In the genomic region with DNA sequence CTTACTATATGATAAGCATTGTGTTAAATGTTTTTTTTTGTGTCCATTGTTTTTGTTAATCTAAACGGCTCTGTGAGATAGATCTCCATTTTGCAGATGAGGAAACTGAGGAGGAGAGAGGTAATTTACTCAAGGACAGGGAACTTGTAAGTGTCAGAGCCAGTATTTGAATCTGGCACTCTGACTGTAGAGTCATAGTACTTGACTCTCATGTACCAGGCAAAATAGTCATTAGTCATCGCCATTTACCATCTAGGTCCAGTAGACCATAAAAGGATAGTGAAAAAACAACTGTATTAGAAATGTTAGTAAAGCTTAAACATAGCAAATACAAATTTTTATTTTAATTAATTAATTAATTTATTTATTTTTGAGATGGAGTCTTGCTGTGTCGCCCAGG, we compare ENCODE assay signal across 21 cellular contexts. TPM values are rescaled to one million over a fixed set of nuclear protein-coding genes. Genes with fewer than 3 reads are reported as not detected.
A peak's percentile ranks its signal among the peaks of the same experiment; 100 is the strongest.
DNase-seq lines count a peak whose midpoint lies in the region; ATAC-seq, FAIRE-seq and TF ChIP-seq lines count a peak whose summit lies in the region.
"Had no signal": no experiment of that assay in that cellular context is flagged by ENCODE, and none has a peak within 500 bp of the region (broad histone marks: within the 10 kb centered on the region; RNA-seq: fewer than 3 reads in every experiment).

No MANE protein-coding gene starts in this region.

- peak overlapping the region; percentile 78 for H3K4me2 ChIP-seq in Loucy (ENCODE audit: low read depth, low read length, poor library complexity, severe bottlenecking)

- no peak for TF ChIP-seq CTCF in Loucy (conservative IDR thresholded peaks at IDR 0.05; ENCODE audit: low read length)
- TF ChIP-seq CTCF in bronchial epithelial cell (IDR thresholded peaks at IDR 0.05; ENCODE audit: insufficient read depth, low read length, severe bottlenecking) = no peak
- TF ChIP-seq CTCF in neural crest cell (conservative IDR thresholded peaks at IDR 0.05) = no peak

- H3F3A ChIP-seq in Loucy (ENCODE audit: low read depth) = no peaks in the 10 kb centered on the region

- H3K9ac ChIP-seq in Loucy (ENCODE audit: low read depth, low read length, poor library complexity, severe bottlenecking) = peak overlapping the region; percentile 6

- intact Hi-C loops in activated CD4-positive, alpha-beta T cell treated with anti-CD3 and anti-CD28 coated beads for 36 hours (cut with DNase I, micrococcal nuclease) = no loop called here
- intact Hi-C loops in right cardiac atrium (cut with DNase I) = no loop called here

- H3K9me3 Mint-ChIP-seq in activated CD4-positive, alpha-beta T cell treated with anti-CD3 and anti-CD28 coated beads for 36 hours (ENCODE audit: low read depth) = no peaks in the 10 kb centered on the region
- H3K9me3 Mint-ChIP-seq in neural crest cell = peaks cover 2% of the 10 kb centered on the region
- H3K9me3 Mint-ChIP-seq: activated naive CD4-positive, alpha-beta T cell treated with anti-CD3 and anti-CD28 coated beads for 36 hours; stimulated activated naive B cell treated with anti-CD40 and anti-IgM and Interleukin-4, amounts not matched to agents 10 μg/mL and 1 μg/mL and 100 μg/mL, for 72 hours had no signal

- ATAC-seq in activated CD4-positive, alpha-beta T cell treated with anti-CD3 and anti-CD28 coated beads for 36 hours = no peak
- ATAC-seq in GM21528 (IDR thresholded peaks at IDR 0.05; ENCODE audit: low FRiP score, unreplicated experiment) = no peak
- ATAC-seq in right cardiac atrium = no peak
- ATAC-seq: body of pancreas; left ventricle myocardium superior; Panc1; stimulated activated naive B cell treated with anti-CD40 and anti-IgM and Interleukin-4, amounts not matched to agents 10 μg/mL and 1 μg/mL and 100 μg/mL, for 72 hours had no signal

- CTCF ChIA-PET in activated CD4-positive, alpha-beta T cell treated with anti-CD3 and anti-CD28 coated beads for 36 hours (lab: Charles Lee) = interaction anchor here (1.0 to 1.7 kb wide), 3 partner anchors 25 to 90 kb away, joined by 3 to 4 read pairs (median 3); no protein-coding TSS in a partner anchor

- no peak overlapping the region for H2AFZ ChIP-seq in Loucy (ENCODE audit: low read length)

- H3K79me2 ChIP-seq in Loucy (ENCODE audit: insufficient read depth, low read length) = peaks cover 94% of the 10 kb centered on the region

- peaks cover 56% of the 10 kb centered on the region for H3K4me1 ChIP-seq in Loucy (ENCODE audit: insufficient read depth, low read length, poor library complexity, severe bottlenecking)
- no peaks in the 10 kb centered on the region for H3K4me1 ChIP-seq in right cardiac atrium (ENCODE audit: control insufficient read depth, insufficient read depth, low read length)

- H3K9me3 ChIP-seq in Loucy (ENCODE audit: insufficient read depth, low read depth, low read length) (no peaks in the 10 kb centered on the region), right cardiac atrium (ENCODE audit: control insufficient read depth, low read length) (no peaks in the 10 kb centered on the region)
- H3K9me3 ChIP-seq: body of pancreas, colonic mucosa, tibial nerve had no signal

- H3K27me3 Mint-ChIP-seq in activated CD4-positive, alpha-beta T cell treated with anti-CD3 and anti-CD28 coated beads for 36 hours = no peaks in the 10 kb centered on the region
- H3K27me3 Mint-ChIP-seq in neural crest cell (ENCODE audit: low read depth) = no peaks in the 10 kb centered on the region
- H3K27me3 Mint-ChIP-seq: stimulated activated naive B cell treated with anti-CD40 and anti-IgM and Interleukin-4, amounts not matched to agents 10 μg/mL and 1 μg/mL and 100 μg/mL, for 72 hours had no signal

- POLR2A ChIA-PET in activated CD4-positive, alpha-beta T cell treated with anti-CD3 and anti-CD28 coated beads for 36 hours (lab: Charles Lee) = interaction anchor here (0.7 kb wide), 1 partner anchor 220 kb away, joined by 6 read pairs; no protein-coding TSS in a partner anchor

- no peak for DNase-seq in activated CD4-positive, alpha-beta T cell treated with anti-CD3 and anti-CD28 coated beads for 36 hours
- DNase-seq in activated CD4-positive, alpha-beta T cell treated with anti-CD3 and anti-CD28 coated beads, Interleukin-2, amount 50 U/mL, for 4 hours = no peak
- DNase-seq in bronchial epithelial cell (ENCODE audit: low read depth) (peak; percentile 63), neural crest cell (ENCODE audit: low read depth, low spot score) (no peak), right cardiac atrium (no peak)
- DNase-seq in activated CD8-positive, alpha-beta memory T cell treated with anti-CD3 and anti-CD28 coated beads for 24 hours = no peak
- DNase-seq: activated CD4-positive, CD25-positive, alpha-beta regulatory T cell treated with anti-CD3 and anti-CD28 coated beads, Interleukin-2, amount 50 U/mL, for 72 hours; activated naive CD4-positive, alpha-beta T cell treated with anti-CD3 and anti-CD28 coated beads for 36 hours; body of pancreas; colonic mucosa; H7; KBM-7; left ventricle myocardium superior; NCI-H1048; NCI-H82; stimulated activated naive B cell treated with anti-CD40 and anti-IgM and Interleukin-4, amounts not matched to agents 10 μg/mL and 1 μg/mL and 100 μg/mL, for 72 hours had no signal

- WGBS in right cardiac atrium = 92% methylated on average over 3 of the region's 3 CpGs

- peak overlapping the region; percentile 75 for H3K27ac Mint-ChIP-seq in activated CD4-positive, alpha-beta T cell treated with anti-CD3 and anti-CD28 coated beads for 36 hours
- no peak overlapping the region for H3K27ac Mint-ChIP-seq in neural crest cell (ENCODE audit: unreplicated experiment)
- H3K27ac Mint-ChIP-seq: activated naive CD4-positive, alpha-beta T cell treated with anti-CD3 and anti-CD28 coated beads for 36 hours; stimulated activated naive B cell treated with anti-CD40 and anti-IgM and Interleukin-4, amounts not matched to agents 10 μg/mL and 1 μg/mL and 100 μg/mL, for 72 hours had no signal

- H3K4me3 ChIP-seq in Loucy (ENCODE audit: low read length, poor library complexity, severe bottlenecking) (peak overlapping the region; percentile 48), bronchial epithelial cell (ENCODE audit: low read depth, low read length) (no peak overlapping the region), right cardiac atrium (ENCODE audit: low read length) (no peak overlapping the region)
- H3K4me3 ChIP-seq: body of pancreas, colonic mucosa, tibial nerve had no signal

- H3K4me3 Mint-ChIP-seq in activated CD4-positive, alpha-beta T cell treated with anti-CD3 and anti-CD28 coated beads for 36 hours = no peak overlapping the region
- H3K4me3 Mint-ChIP-seq in neural crest cell = peak overlapping the region; percentile 11
- H3K4me3 Mint-ChIP-seq: activated naive CD4-positive, alpha-beta T cell treated with anti-CD3 and anti-CD28 coated beads for 36 hours; stimulated activated naive B cell treated with anti-CD40 and anti-IgM and Interleukin-4, amounts not matched to agents 10 μg/mL and 1 μg/mL and 100 μg/mL, for 72 hours had no signal

- peaks cover 87% of the 10 kb centered on the region for H4K20me1 ChIP-seq in Loucy (ENCODE audit: insufficient read depth, low read length, poor library complexity, severe bottlenecking)

- no peaks in the 10 kb centered on the region for H3K9me2 ChIP-seq in Loucy (replicated peaks; ENCODE audit: low read depth, low read length)

- peaks cover 44% of the 10 kb centered on the region for H3K4me1 Mint-ChIP-seq in activated CD4-positive, alpha-beta T cell treated with anti-CD3 and anti-CD28 coated beads for 36 hours
- peaks cover 39% of the 10 kb centered on the region for H3K4me1 Mint-ChIP-seq in neural crest cell

- H3K36me3 ChIP-seq in Loucy (ENCODE audit: insufficient read depth, low read length) (no peaks in the 10 kb centered on the region; the same call in 1 of the 2 replicates), bronchial epithelial cell (ENCODE audit: control insufficient read depth, insufficient read depth, low read length) (no peaks in the 10 kb centered on the region)
- H3K36me3 ChIP-seq: colonic mucosa, tibial nerve had no signal

- FAIRE-seq in bronchial epithelial cell (lab: Jason Lieb, UNC) = no peak

- H3K27me3 ChIP-seq in Loucy (ENCODE audit: insufficient read depth, low read length, poor library complexity, severe bottlenecking) = no peaks in the 10 kb centered on the region
- H3K27me3 ChIP-seq in bronchial epithelial cell (ENCODE audit: control insufficient read depth, insufficient read depth, low read length) = no peaks in the 10 kb centered on the region
- no peaks in the 10 kb centered on the region for H3K27me3 ChIP-seq in right cardiac atrium (ENCODE audit: control insufficient read depth, insufficient read depth)
- H3K27me3 ChIP-seq: body of pancreas, colonic mucosa, tibial nerve had no signal

- peaks cover 40% of the 10 kb centered on the region for H3K36me3 Mint-ChIP-seq in activated CD4-positive, alpha-beta T cell treated with anti-CD3 and anti-CD28 coated beads for 36 hours (ENCODE audit: low read depth)
- peaks cover 6% of the 10 kb centered on the region for H3K36me3 Mint-ChIP-seq in neural crest cell (ENCODE audit: low read depth)

- H3K27ac ChIP-seq in right cardiac atrium (ENCODE audit: low read length) = no peak overlapping the region
- H3K27ac ChIP-seq: body of pancreas, C4-2B, colonic mucosa, tibial nerve had no signal

RNA-seq across cellular contexts. Expression of a gene that starts 4.8 kb away (rescaled TPM):
- total RNA-seq in activated CD4-positive, alpha-beta T cell treated with anti-CD3 and anti-CD28 coated beads for 36 hours = 10 to 100 TPM; 69.5 to 85.7 TPM
- total RNA-seq in bronchial epithelial cell = 130 and 156 TPM in 2 replicates
- 82.0 and 82.4 TPM in 2 replicates for total RNA-seq in neural crest cell
- total RNA-seq in right cardiac atrium = 10 to 100 TPM; 32.7 to 47.2 (median 40.2) TPM
- polyA plus RNA-seq in right cardiac atrium = 45.7 TPM
